Comparison of ENCODE assay signal across 1 cellular context in the genomic region with DNA sequence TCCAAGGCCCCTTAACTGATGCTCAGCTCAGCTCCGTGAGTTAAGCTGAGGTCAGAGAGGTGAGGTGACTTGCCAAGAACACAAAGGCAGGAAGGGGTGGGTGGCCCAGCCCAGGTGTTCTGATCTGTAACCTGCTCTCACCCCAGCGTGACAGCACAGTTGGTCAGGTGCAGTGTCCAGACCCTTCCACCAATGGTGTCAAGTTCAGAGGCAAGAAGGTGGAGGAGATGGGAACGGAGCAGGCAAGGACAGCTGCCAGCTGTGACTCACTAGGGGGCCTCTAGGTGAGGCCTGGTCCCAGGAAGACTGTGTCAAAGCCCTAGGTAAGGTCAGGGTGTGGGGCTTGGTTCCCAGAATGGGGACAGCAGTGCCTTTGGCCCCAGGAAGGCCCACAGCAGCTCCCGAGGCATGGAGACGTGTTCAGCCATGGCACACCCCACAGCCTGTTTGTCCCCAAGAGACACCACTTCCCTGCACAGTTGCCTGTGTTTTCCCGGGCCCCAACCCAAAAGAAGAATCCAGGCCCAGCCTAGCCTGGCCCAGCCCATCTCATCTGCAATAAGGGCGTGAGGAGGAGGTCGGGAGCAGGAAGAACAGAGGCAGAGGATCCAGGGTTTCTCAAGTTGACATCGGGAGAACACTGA.
TF ChIP-seq lines count a peak whose summit lies in the region.

No MANE protein-coding gene starts in this region.

TF ChIP-seq in HepG2, 621 proteins besides CTCF, POLR2A, EP300 and RAD21 (continued from another document and continues in another):
- TF ChIP-seq, protein P1, sequence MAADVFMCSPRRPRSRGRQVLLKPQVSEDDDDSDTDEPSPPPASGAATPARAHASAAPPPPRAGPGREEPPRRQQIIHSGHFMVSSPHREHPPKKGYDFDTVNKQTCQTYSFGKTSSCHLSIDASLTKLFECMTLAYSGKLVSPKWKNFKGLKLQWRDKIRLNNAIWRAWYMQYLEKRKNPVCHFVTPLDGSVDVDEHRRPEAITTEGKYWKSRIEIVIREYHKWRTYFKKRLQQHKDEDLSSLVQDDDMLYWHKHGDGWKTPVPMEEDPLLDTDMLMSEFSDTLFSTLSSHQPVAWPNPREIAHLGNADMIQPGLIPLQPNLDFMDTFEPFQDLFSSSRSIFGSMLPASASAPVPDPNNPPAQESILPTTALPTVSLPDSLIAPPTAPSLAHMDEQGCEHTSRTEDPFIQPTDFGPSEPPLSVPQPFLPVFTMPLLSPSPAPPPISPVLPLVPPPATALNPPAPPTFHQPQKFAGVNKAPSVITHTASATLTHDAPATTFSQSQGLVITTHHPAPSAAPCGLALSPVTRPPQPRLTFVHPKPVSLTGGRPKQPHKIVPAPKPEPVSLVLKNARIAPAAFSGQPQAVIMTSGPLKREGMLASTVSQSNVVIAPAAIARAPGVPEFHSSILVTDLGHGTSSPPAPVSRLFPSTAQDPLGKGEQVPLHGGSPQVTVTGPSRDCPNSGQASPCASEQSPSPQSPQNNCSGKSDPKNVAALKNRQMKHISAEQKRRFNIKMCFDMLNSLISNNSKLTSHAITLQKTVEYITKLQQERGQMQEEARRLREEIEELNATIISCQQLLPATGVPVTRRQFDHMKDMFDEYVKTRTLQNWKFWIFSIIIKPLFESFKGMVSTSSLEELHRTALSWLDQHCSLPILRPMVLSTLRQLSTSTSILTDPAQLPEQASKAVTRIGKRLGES (CRISPR knock-in tag; IDR thresholded peaks at IDR 0.05; ENCODE audit: borderline replicate concordance), result no peak
- peak; percentile 56 for TF ChIP-seq FOSL2 (CRISPR knock-in tag; IDR thresholded peaks at IDR 0.05)
- no peak for TF ChIP-seq SP1 (IDR thresholded peaks at IDR 0.05)
- no peak for TF ChIP-seq SP1 (CRISPR knock-in tag; IDR thresholded peaks at IDR 0.05)
- TF ChIP-seq HOXA7 (CRISPR knock-in tag; IDR thresholded peaks at IDR 0.05), result no peak
- TF ChIP-seq ZNF567 (CRISPR knock-in tag; IDR thresholded peaks at IDR 0.05; ENCODE audit: borderline replicate concordance), result no peak
- TF ChIP-seq ZSCAN21 (CRISPR knock-in tag; IDR thresholded peaks at IDR 0.05; ENCODE audit: borderline replicate concordance), result no peak
- no peak for TF ChIP-seq ZNF644 (CRISPR knock-in tag; IDR thresholded peaks at IDR 0.05; ENCODE audit: low read depth)
- no peak for TF ChIP-seq NFKB2 (CRISPR knock-in tag; IDR thresholded peaks at IDR 0.05; ENCODE audit: borderline replicate concordance)
- TF ChIP-seq, protein P2, sequence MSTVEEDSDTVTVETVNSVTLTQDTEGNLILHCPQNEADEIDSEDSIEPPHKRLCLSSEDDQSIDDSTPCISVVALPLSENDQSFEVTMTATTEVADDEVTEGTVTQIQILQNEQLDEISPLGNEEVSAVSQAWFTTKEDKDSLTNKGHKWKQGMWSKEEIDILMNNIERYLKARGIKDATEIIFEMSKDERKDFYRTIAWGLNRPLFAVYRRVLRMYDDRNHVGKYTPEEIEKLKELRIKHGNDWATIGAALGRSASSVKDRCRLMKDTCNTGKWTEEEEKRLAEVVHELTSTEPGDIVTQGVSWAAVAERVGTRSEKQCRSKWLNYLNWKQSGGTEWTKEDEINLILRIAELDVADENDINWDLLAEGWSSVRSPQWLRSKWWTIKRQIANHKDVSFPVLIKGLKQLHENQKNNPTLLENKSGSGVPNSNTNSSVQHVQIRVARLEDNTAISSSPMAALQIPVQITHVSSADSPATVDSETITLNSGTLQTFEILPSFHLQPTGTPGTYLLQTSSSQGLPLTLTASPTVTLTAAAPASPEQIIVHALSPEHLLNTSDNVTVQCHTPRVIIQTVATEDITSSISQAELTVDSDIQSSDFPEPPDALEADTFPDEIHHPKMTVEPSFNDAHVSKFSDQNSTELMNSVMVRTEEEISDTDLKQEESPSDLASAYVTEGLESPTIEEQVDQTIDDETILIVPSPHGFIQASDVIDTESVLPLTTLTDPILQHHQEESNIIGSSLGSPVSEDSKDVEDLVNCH (CRISPR knock-in tag; IDR thresholded peaks at IDR 0.05), result no peak
- TF ChIP-seq ZNF431 (CRISPR knock-in tag; IDR thresholded peaks at IDR 0.05; ENCODE audit: borderline replicate concordance, low read depth), result no peak
- no peak for TF ChIP-seq ATF7-NPFF (CRISPR knock-in tag; IDR thresholded peaks at IDR 0.05; ENCODE audit: low read depth)
- TF ChIP-seq, protein P3, sequence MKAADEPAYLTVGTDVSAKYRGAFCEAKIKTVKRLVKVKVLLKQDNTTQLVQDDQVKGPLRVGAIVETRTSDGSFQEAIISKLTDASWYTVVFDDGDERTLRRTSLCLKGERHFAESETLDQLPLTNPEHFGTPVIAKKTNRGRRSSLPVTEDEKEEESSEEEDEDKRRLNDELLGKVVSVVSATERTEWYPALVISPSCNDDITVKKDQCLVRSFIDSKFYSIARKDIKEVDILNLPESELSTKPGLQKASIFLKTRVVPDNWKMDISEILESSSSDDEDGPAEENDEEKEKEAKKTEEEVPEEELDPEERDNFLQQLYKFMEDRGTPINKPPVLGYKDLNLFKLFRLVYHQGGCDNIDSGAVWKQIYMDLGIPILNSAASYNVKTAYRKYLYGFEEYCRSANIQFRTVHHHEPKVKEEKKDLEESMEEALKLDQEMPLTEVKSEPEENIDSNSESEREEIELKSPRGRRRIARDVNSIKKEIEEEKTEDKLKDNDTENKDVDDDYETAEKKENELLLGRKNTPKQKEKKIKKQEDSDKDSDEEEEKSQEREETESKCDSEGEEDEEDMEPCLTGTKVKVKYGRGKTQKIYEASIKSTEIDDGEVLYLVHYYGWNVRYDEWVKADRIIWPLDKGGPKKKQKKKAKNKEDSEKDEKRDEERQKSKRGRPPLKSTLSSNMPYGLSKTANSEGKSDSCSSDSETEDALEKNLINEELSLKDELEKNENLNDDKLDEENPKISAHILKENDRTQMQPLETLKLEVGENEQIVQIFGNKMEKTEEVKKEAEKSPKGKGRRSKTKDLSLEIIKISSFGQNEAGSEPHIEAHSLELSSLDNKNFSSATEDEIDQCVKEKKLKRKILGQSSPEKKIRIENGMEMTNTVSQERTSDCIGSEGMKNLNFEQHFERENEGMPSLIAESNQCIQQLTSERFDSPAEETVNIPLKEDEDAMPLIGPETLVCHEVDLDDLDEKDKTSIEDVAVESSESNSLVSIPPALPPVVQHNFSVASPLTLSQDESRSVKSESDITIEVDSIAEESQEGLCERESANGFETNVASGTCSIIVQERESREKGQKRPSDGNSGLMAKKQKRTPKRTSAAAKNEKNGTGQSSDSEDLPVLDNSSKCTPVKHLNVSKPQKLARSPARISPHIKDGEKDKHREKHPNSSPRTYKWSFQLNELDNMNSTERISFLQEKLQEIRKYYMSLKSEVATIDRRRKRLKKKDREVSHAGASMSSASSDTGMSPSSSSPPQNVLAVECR (CRISPR knock-in tag; IDR thresholded peaks at IDR 0.05; ENCODE audit: borderline replicate concordance), result peak; percentile 5; the same call in 1 of the 2 replicates
- no peak for TF ChIP-seq ZFP1 (CRISPR knock-in tag; IDR thresholded peaks at IDR 0.05)
- TF ChIP-seq, protein P4, sequence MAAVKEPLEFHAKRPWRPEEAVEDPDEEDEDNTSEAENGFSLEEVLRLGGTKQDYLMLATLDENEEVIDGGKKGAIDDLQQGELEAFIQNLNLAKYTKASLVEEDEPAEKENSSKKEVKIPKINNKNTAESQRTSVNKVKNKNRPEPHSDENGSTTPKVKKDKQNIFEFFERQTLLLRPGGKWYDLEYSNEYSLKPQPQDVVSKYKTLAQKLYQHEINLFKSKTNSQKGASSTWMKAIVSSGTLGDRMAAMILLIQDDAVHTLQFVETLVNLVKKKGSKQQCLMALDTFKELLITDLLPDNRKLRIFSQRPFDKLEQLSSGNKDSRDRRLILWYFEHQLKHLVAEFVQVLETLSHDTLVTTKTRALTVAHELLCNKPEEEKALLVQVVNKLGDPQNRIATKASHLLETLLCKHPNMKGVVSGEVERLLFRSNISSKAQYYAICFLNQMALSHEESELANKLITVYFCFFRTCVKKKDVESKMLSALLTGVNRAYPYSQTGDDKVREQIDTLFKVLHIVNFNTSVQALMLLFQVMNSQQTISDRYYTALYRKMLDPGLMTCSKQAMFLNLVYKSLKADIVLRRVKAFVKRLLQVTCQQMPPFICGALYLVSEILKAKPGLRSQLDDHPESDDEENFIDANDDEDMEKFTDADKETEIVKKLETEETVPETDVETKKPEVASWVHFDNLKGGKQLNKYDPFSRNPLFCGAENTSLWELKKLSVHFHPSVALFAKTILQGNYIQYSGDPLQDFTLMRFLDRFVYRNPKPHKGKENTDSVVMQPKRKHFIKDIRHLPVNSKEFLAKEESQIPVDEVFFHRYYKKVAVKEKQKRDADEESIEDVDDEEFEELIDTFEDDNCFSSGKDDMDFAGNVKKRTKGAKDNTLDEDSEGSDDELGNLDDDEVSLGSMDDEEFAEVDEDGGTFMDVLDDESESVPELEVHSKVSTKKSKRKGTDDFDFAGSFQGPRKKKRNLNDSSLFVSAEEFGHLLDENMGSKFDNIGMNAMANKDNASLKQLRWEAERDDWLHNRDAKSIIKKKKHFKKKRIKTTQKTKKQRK (IDR thresholded peaks at IDR 0.05; ENCODE audit: low read length), result no peak
- TF ChIP-seq SNAPC2 (CRISPR knock-in tag; IDR thresholded peaks at IDR 0.05), result no peak
- no peak for TF ChIP-seq ZFAT (CRISPR knock-in tag; conservative IDR thresholded peaks at IDR 0.05)
- no peak for TF ChIP-seq TCF12 (IDR thresholded peaks at IDR 0.05)
- TF ChIP-seq TCF12 (CRISPR knock-in tag; IDR thresholded peaks at IDR 0.05), result 0 out of 2 replicates have a peak, but pooled peaks have one; percentile 28
- TF ChIP-seq IRF2 (CRISPR knock-in tag; IDR thresholded peaks at IDR 0.05), result no peak
- 0 out of 2 replicates have a peak, but pooled peaks have one; percentile 16 for TF ChIP-seq ZNF292 (CRISPR knock-in tag; IDR thresholded peaks at IDR 0.05; ENCODE audit: borderline replicate concordance, low read depth)
- TF ChIP-seq ZNF253 (CRISPR knock-in tag; IDR thresholded peaks at IDR 0.05; ENCODE audit: borderline replicate concordance), result no peak
- TF ChIP-seq NR2C2 (CRISPR knock-in tag; IDR thresholded peaks at IDR 0.05; ENCODE audit: borderline replicate concordance), result no peak
- TF ChIP-seq, protein P5, sequence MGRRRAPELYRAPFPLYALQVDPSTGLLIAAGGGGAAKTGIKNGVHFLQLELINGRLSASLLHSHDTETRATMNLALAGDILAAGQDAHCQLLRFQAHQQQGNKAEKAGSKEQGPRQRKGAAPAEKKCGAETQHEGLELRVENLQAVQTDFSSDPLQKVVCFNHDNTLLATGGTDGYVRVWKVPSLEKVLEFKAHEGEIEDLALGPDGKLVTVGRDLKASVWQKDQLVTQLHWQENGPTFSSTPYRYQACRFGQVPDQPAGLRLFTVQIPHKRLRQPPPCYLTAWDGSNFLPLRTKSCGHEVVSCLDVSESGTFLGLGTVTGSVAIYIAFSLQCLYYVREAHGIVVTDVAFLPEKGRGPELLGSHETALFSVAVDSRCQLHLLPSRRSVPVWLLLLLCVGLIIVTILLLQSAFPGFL (CRISPR knock-in tag; IDR thresholded peaks at IDR 0.05), result no peak
- TF ChIP-seq, protein P6, sequence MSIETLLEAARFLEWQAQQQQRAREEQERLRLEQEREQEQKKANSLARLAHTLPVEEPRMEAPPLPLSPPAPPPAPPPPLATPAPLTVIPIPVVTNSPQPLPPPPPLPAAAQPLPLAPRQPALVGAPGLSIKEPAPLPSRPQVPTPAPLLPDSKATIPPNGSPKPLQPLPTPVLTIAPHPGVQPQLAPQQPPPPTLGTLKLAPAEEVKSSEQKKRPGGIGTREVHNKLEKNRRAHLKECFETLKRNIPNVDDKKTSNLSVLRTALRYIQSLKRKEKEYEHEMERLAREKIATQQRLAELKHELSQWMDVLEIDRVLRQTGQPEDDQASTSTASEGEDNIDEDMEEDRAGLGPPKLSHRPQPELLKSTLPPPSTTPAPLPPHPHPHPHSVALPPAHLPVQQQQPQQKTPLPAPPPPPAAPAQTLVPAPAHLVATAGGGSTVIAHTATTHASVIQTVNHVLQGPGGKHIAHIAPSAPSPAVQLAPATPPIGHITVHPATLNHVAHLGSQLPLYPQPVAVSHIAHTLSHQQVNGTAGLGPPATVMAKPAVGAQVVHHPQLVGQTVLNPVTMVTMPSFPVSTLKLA (IDR thresholded peaks at IDR 0.05), result no peak
- 0 out of 2 replicates have a peak, but pooled peaks have one; percentile 15 for TF ChIP-seq EED (CRISPR knock-in tag; IDR thresholded peaks at IDR 0.05)
- TF ChIP-seq JUN (CRISPR knock-in tag; IDR thresholded peaks at IDR 0.05), result no peak
- TF ChIP-seq ZNF747 (CRISPR knock-in tag; IDR thresholded peaks at IDR 0.05; ENCODE audit: borderline replicate concordance), result no peak
- TF ChIP-seq, protein P7, sequence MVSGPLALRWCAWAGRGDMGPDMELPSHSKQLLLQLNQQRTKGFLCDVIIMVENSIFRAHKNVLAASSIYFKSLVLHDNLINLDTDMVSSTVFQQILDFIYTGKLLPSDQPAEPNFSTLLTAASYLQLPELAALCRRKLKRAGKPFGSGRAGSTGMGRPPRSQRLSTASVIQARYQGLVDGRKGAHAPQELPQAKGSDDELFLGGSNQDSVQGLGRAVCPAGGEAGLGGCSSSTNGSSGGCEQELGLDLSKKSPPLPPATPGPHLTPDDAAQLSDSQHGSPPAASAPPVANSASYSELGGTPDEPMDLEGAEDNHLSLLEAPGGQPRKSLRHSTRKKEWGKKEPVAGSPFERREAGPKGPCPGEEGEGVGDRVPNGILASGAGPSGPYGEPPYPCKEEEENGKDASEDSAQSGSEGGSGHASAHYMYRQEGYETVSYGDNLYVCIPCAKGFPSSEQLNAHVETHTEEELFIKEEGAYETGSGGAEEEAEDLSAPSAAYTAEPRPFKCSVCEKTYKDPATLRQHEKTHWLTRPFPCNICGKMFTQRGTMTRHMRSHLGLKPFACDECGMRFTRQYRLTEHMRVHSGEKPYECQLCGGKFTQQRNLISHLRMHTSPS (CRISPR knock-in tag; IDR thresholded peaks at IDR 0.05; ENCODE audit: low read depth), result no peak
- TF ChIP-seq, protein P8, sequence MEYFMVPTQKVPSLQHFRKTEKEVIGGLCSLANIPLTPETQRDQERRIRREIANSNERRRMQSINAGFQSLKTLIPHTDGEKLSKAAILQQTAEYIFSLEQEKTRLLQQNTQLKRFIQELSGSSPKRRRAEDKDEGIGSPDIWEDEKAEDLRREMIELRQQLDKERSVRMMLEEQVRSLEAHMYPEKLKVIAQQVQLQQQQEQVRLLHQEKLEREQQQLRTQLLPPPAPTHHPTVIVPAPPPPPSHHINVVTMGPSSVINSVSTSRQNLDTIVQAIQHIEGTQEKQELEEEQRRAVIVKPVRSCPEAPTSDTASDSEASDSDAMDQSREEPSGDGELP (IDR thresholded peaks at IDR 0.05; ENCODE audit: borderline replicate concordance, low read depth), result no peak
- TF ChIP-seq, protein P9, sequence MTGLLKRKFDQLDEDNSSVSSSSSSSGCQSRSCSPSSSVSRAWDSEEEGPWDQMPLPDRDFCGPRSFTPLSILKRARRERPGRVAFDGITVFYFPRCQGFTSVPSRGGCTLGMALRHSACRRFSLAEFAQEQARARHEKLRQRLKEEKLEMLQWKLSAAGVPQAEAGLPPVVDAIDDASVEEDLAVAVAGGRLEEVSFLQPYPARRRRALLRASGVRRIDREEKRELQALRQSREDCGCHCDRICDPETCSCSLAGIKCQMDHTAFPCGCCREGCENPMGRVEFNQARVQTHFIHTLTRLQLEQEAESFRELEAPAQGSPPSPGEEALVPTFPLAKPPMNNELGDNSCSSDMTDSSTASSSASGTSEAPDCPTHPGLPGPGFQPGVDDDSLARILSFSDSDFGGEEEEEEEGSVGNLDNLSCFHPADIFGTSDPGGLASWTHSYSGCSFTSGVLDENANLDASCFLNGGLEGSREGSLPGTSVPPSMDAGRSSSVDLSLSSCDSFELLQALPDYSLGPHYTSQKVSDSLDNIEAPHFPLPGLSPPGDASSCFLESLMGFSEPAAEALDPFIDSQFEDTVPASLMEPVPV (CRISPR knock-in tag; IDR thresholded peaks at IDR 0.05), result no peak
- TF ChIP-seq ZNF329 (CRISPR knock-in tag; IDR thresholded peaks at IDR 0.05; ENCODE audit: low read depth), result no peak
- TF ChIP-seq DNMT1 (CRISPR knock-in tag; IDR thresholded peaks at IDR 0.05), result no peak
